22 cellular contexts compared by ENCODE assay signal in genomic region chr3:128372707-128373533, GRCh38.
"Had no signal": no experiment of that assay in that cellular context is flagged by ENCODE, and none has a peak within 500 bp of the region (broad histone marks: within the 10 kb centered on the region; RNA-seq: fewer than 3 reads in every experiment).

No MANE protein-coding gene starts in this region.

- H3K27ac ChIP-seq: foreskin keratinocyte, left ventricle myocardium inferior, right atrium auricular region, suprapubic skin had no signal

- H3K27me3 ChIP-seq: foreskin keratinocyte, right atrium auricular region, suprapubic skin had no signal

- H3K4me1 Mint-ChIP-seq: activated naive CD4-positive, alpha-beta T cell treated with anti-CD3 and anti-CD28 coated beads, Interleukin-2, amount 50 U/mL, for 24 hours had no signal

- H3K4me3 Mint-ChIP-seq: activated naive CD4-positive, alpha-beta T cell treated with anti-CD3 and anti-CD28 coated beads, Interleukin-2, amount 50 U/mL, for 24 hours; brain; memory B cell; naive thymus-derived CD8-positive, alpha-beta T cell; T-cell had no signal

- H3K9me3 Mint-ChIP-seq: activated naive CD4-positive, alpha-beta T cell treated with anti-CD3 and anti-CD28 coated beads, Interleukin-2, amount 50 U/mL, for 24 hours; activated T-helper 2 cell treated with anti-CD3 and anti-CD28 coated beads, Interferon-gamma antibody, Interleukin-2, Interleukin-4, amounts not matched to agents 10 μg/mL and 5 μg/mL and 100 μg/mL, durations not matched to agents 14 hours and 24 hours and 36 hours; brain; memory B cell; naive thymus-derived CD8-positive, alpha-beta T cell; T-cell had no signal

- H3K4me1 ChIP-seq: foreskin keratinocyte had no signal

- DNase-seq: activated CD8-positive, alpha-beta memory T cell treated with anti-CD3 and anti-CD28 coated beads for 24 hours; cerebellar nuclear complex; effector CD8-positive, alpha-beta T cell; foreskin keratinocyte; glutamatergic neuron; left ventricle myocardium inferior; naive thymus-derived CD8-positive, alpha-beta T cell; occipital lobe; stimulated activated CD4-positive, alpha-beta T cell treated with anti-CD3 and anti-CD28 coated beads, Interleukin-15, amount 100 ng/mL, for 24 hours; stimulated activated CD4-positive, alpha-beta T cell treated with anti-CD3 and anti-CD28 coated beads, Interleukin-4, amount 100 ng/mL, for 1 hour; stimulated activated naive CD4-positive, alpha-beta T cell treated with Interleukin-2 at 50 U/mL for 16 hours; T-cell; T-helper 9 cell; trophoblast cell had no signal

- H3K27me3 Mint-ChIP-seq: activated naive CD4-positive, alpha-beta T cell treated with anti-CD3 and anti-CD28 coated beads, Interleukin-2, amount 50 U/mL, for 24 hours; memory B cell; naive thymus-derived CD8-positive, alpha-beta T cell; T-cell had no signal

- ATAC-seq: foreskin keratinocyte; naive thymus-derived CD8-positive, alpha-beta T cell; T-cell had no signal

- H3K4me3 ChIP-seq: left ventricle myocardium inferior, right atrium auricular region, skin epidermis, suprapubic skin had no signal

- H3K9me3 ChIP-seq: left ventricle myocardium inferior, right atrium auricular region, suprapubic skin had no signal

- H3K36me3 ChIP-seq: left ventricle myocardium inferior, right atrium auricular region, suprapubic skin had no signal

- H3K27ac Mint-ChIP-seq: activated naive CD4-positive, alpha-beta T cell treated with anti-CD3 and anti-CD28 coated beads, Interleukin-2, amount 50 U/mL, for 24 hours; activated T-helper 2 cell treated with anti-CD3 and anti-CD28 coated beads, Interferon-gamma antibody, Interleukin-2, Interleukin-4, amounts not matched to agents 10 μg/mL and 5 μg/mL and 100 μg/mL, durations not matched to agents 14 hours and 24 hours and 36 hours; brain; memory B cell; progenitor cell of endocrine pancreas; T-cell had no signal
